Comparison of ENCODE assay signal across 29 cellular contexts in the genomic region with DNA sequence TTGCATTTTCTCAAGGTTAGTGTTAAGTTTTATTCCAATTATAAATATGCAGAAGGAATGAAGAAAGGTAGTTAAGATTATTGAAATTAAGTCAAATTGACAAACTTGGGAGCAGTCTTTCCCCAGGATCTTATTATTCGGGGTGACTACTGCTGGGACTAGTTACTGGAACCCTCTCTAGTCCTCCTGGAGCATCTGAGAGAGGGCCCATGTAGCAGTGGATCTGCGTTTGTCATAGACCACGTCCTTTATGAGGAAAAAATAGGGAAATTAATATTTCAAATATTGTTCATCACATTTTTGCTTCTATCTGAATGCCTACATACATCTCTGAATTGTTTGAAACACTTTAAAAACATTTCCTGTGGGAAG. TPM values are rescaled to one million over a fixed set of nuclear protein-coding genes. Genes with fewer than 3 reads are reported as not detected.
A peak's percentile ranks its signal among the peaks of the same experiment; 100 is the strongest.
DNase-seq lines count a peak whose midpoint lies in the region; ATAC-seq, FAIRE-seq and TF ChIP-seq lines count a peak whose summit lies in the region.
"Had no signal": no experiment of that assay in that cellular context is flagged by ENCODE, and none has a peak within 500 bp of the region (broad histone marks: within the 10 kb centered on the region; RNA-seq: fewer than 3 reads in every experiment).

No MANE protein-coding gene starts in this region.

- H3K27me3 ChIP-seq in GM23338 (ENCODE audit: insufficient read depth) (peaks cover 97% of the 10 kb centered on the region), neural progenitor cell (peaks cover 100% of the 10 kb centered on the region), SK-N-SH (ENCODE audit: insufficient read depth) (peaks cover 75% of the 10 kb centered on the region)

- no peaks in the 10 kb centered on the region for H3K36me3 ChIP-seq in GM23338 (ENCODE audit: insufficient read depth)
- H3K36me3 ChIP-seq in neural progenitor cell: no peaks in the 10 kb centered on the region
- no peaks in the 10 kb centered on the region for H3K36me3 ChIP-seq in SK-N-SH (replicated peaks in 1 of 2; ENCODE audit: control insufficient read depth in 1 of 2, insufficient read depth in 2 of 2, low read length in 1 of 2)
- H3K36me3 ChIP-seq: BE2C, BLaER1 had no signal

- no peak overlapping the region for H2AFZ ChIP-seq in GM23338
- H2AFZ ChIP-seq in neural progenitor cell (replicated peaks): no peak overlapping the region
- H2AFZ ChIP-seq in SK-N-SH (ENCODE audit: low read depth): no peak overlapping the region

- DNase-seq in A549 (ENCODE audit: low read depth in 1 of 2, low spot score in 1 of 2): no peak
- no peak for DNase-seq in GM23338 (ENCODE audit: low spot score)
- peak; percentile 63 for DNase-seq in cerebellar cortex (ENCODE audit: low spot score)
- no peak for DNase-seq in neural progenitor cell (ENCODE audit: low spot score)
- DNase-seq in SK-N-SH: no peak
- DNase-seq in NCI-H510A treated with DMSO at 0.1 percent for 48 hours (lab: John Stamatoyannopoulos, UW): no peak
- no peak for DNase-seq in NCI-H1105 (lab: John Stamatoyannopoulos, UW)
- DNase-seq: ACHN; BE2C; CD4-positive, alpha-beta memory T cell; CD4-positive, CD25-positive, alpha-beta regulatory T cell; CD8-positive, alpha-beta memory T cell; COR-L47; DMS 273 treated with DMSO at 0.1 percent for 48 hours; DMS153; DMS53; DMS79; DND-41; EL; GF-D8 had no signal

- TF ChIP-seq EP300 in A549 (IDR thresholded peaks at IDR 0.05) (no peak), SK-N-SH (IDR thresholded peaks at IDR 0.05; ENCODE audit: borderline replicate concordance in 1 of 2, low read depth in 1 of 2, low read length in 1 of 2) (no peak)

- H3K4me3 Mint-ChIP-seq in GM23338 (no peak overlapping the region), neural progenitor cell (peak overlapping the region; percentile 88)
- H3K4me3 Mint-ChIP-seq: CD4-positive, alpha-beta memory T cell; CD4-positive, CD25-positive, alpha-beta regulatory T cell; CD8-positive, alpha-beta memory T cell had no signal

- no peak for TF ChIP-seq POLR2A in A549 (IDR thresholded peaks at IDR 0.05; ENCODE audit: low read length)

- H3K4me1 Mint-ChIP-seq in GM23338 (peaks cover 32% of the 10 kb centered on the region), neural progenitor cell (peaks cover 64% of the 10 kb centered on the region)

- POLR2A ChIA-PET in A549 (lab: Yijun Ruan, JAX): no interaction called here
- POLR2A ChIA-PET in SK-N-SH (lab: Yijun Ruan, JAX): no interaction called here

- no peak for ATAC-seq in A549
- no peak for ATAC-seq in GM23338

- TF ChIP-seq CTCF in A549 (IDR thresholded peaks at IDR 0.05) (no peak), GM23338 (conservative IDR thresholded peaks at IDR 0.05; ENCODE audit: low read depth in 2 of 2) (no peak), neural progenitor cell (IDR thresholded peaks at IDR 0.05) (no peak), SK-N-SH (IDR thresholded peaks at IDR 0.05) (no peak)

- no peak overlapping the region for H3K27ac Mint-ChIP-seq in GM23338
- H3K27ac Mint-ChIP-seq in neural progenitor cell: peak overlapping the region; percentile 29
- H3K27ac Mint-ChIP-seq: CD14-positive monocyte; CD4-positive, alpha-beta memory T cell; CD8-positive, alpha-beta memory T cell had no signal

- H3F3A ChIP-seq in GM23338 (replicated peaks; ENCODE audit: low read depth) (peaks cover 10% of the 10 kb centered on the region; the same call in 1 of the 2 replicates), neural progenitor cell (ENCODE audit: low read depth) (peaks cover 27% of the 10 kb centered on the region), SK-N-SH (replicated peaks; ENCODE audit: insufficient read depth) (no peaks in the 10 kb centered on the region)

- H4K20me1 ChIP-seq in GM23338 (replicated peaks; ENCODE audit: insufficient read depth) (peaks cover 11% of the 10 kb centered on the region), neural progenitor cell (ENCODE audit: low read depth) (peaks cover 94% of the 10 kb centered on the region), SK-N-SH (ENCODE audit: insufficient read depth) (no peaks in the 10 kb centered on the region)

- H3K4me3 ChIP-seq in A549: no peak overlapping the region
- no peak overlapping the region for H3K4me3 ChIP-seq in GM23338
- no peak overlapping the region for H3K4me3 ChIP-seq in neural progenitor cell
- H3K4me3 ChIP-seq in SK-N-SH (ENCODE audit: low read depth in 2 of 2, low read length in 1 of 2): no peak overlapping the region
- H3K4me3 ChIP-seq: BLaER1 had no signal

- H3K4me2 ChIP-seq in A549 (no peak overlapping the region), GM23338 (no peak overlapping the region), neural progenitor cell (no peak overlapping the region), SK-N-SH (no peak overlapping the region)
- H3K4me2 ChIP-seq: BLaER1 had no signal

- H3K9me2 ChIP-seq in GM23338 (ENCODE audit: insufficient read depth) (no peaks in the 10 kb centered on the region), SK-N-SH (no peaks in the 10 kb centered on the region)

- no peak for FAIRE-seq in A549 (lab: Jason Lieb, UNC)
- FAIRE-seq: G401.6, GM12891, GM19239 had no signal

- TF ChIP-seq RAD21 in A549 (conservative IDR thresholded peaks at IDR 0.05 in 1 of 2, IDR thresholded peaks at IDR 0.05 in 1 of 2) (no peak), SK-N-SH (IDR thresholded peaks at IDR 0.05; ENCODE audit: low read length) (no peak)

- CTCF ChIA-PET in A549 (lab: Yijun Ruan, JAX) (no interaction called here), SK-N-SH (lab: Yijun Ruan, JAX) (interaction anchor here (0.8 to 1.6 kb wide), 5 partner anchors 15 to 126 kb away, joined by 3 to 5 read pairs (median 3); no protein-coding TSS in a partner anchor)

- H3K36me3 Mint-ChIP-seq in GM23338 (ENCODE audit: low read depth) (no peaks in the 10 kb centered on the region), neural progenitor cell (peaks cover 22% of the 10 kb centered on the region)
- H3K36me3 Mint-ChIP-seq: CD4-positive, alpha-beta memory T cell; CD4-positive, CD25-positive, alpha-beta regulatory T cell; CD8-positive, alpha-beta memory T cell had no signal

- H3K4me1 ChIP-seq in A549 (no peaks in the 10 kb centered on the region), GM23338 (ENCODE audit: insufficient read depth) (peaks cover 33% of the 10 kb centered on the region), neural progenitor cell (no peaks in the 10 kb centered on the region), SK-N-SH (ENCODE audit: control insufficient read depth in 1 of 2, insufficient read depth in 2 of 2, low read depth in 1 of 2, low read length in 1 of 2) (no peaks in the 10 kb centered on the region)
- H3K4me1 ChIP-seq: BE2C had no signal

- H3K9ac ChIP-seq in neural progenitor cell (no peak overlapping the region), SK-N-SH (no peak overlapping the region)
- H3K9ac ChIP-seq: BLaER1 had no signal

- H3K79me2 ChIP-seq in GM23338 (replicated peaks; ENCODE audit: insufficient read depth) (no peaks in the 10 kb centered on the region), neural progenitor cell (ENCODE audit: low read depth) (no peaks in the 10 kb centered on the region), SK-N-SH (ENCODE audit: insufficient read depth) (no peaks in the 10 kb centered on the region)

- H3K9me3 ChIP-seq in A549: no peaks in the 10 kb centered on the region
- H3K9me3 ChIP-seq in neural progenitor cell (ENCODE audit: low read depth): no peaks in the 10 kb centered on the region
- H3K9me3 ChIP-seq in SK-N-SH: no peaks in the 10 kb centered on the region
- H3K9me3 ChIP-seq: BE2C, BLaER1 had no signal

- H3K9me3 Mint-ChIP-seq in GM23338: no peaks in the 10 kb centered on the region
- H3K9me3 Mint-ChIP-seq in neural progenitor cell: no peaks in the 10 kb centered on the region

- no peak overlapping the region for H3K27ac ChIP-seq in A549
- no peak overlapping the region for H3K27ac ChIP-seq in GM23338 (ENCODE audit: low read depth)
- no peak overlapping the region for H3K27ac ChIP-seq in neural progenitor cell
- no peak overlapping the region for H3K27ac ChIP-seq in SK-N-SH (ENCODE audit: low read depth in 2 of 2, low read length in 1 of 2)
- H3K27ac ChIP-seq: 22Rv1, BLaER1 had no signal

- 1% methylated on average over 3 of the region's 3 CpGs for WGBS in A549 (ENCODE audit: missing lambda C conversion rate)
- 2% methylated on average over 3 of the region's 3 CpGs for WGBS in SK-N-SH (ENCODE audit: low lambda C conversion rate)

- peaks cover 95% of the 10 kb centered on the region for H3K27me3 Mint-ChIP-seq in GM23338 (ENCODE audit: insufficient read depth, low read depth, poor library complexity)
- H3K27me3 Mint-ChIP-seq in neural progenitor cell (ENCODE audit: insufficient read depth, low read depth): peaks cover 38% of the 10 kb centered on the region

TF ChIP-seq in A549, 52 proteins besides CTCF, POLR2A, EP300 and RAD21 (continues in another document):
- TF ChIP-seq CHD2 (IDR thresholded peaks at IDR 0.05; ENCODE audit: low read length, partially characterized antibody): no peak

TF ChIP-seq in GM23338, 12 proteins besides CTCF, POLR2A, EP300 and RAD21 (continues in another document):
- no peak for TF ChIP-seq STAT1 (IDR thresholded peaks at IDR 0.05; ENCODE audit: unreplicated experiment)

TF ChIP-seq in SK-N-SH, 30 proteins besides CTCF, POLR2A, EP300 and RAD21 (continues in another document):
- no peak for TF ChIP-seq GATA2 (CRISPR knock-in tag; IDR thresholded peaks at IDR 0.05)

RNA-seq across cellular contexts. Expression of gene CNPY1, which starts 41.0 kb away (rescaled TPM):
- not detected in 2 replicates for polyA plus RNA-seq in A549 (2011; rRNA removed)
- not detected in 2 replicates for polyA plus RNA-seq in A549 (2012; cell fraction: cytosol; rRNA removed)
- not detected in 2 replicates for polyA plus RNA-seq in A549 (2012; cell fraction: nucleus; rRNA removed)
- polyA plus RNA-seq in A549 (2017; fragmentation: RNase III; extraction: RNeasy Plus Mini Kit Qiagen cat#74134 plus additional on column Dnase treatment): not detected in 3 replicates
- not detected in 2 replicates for polyA minus RNA-seq in A549 (2011; rRNA and poly(A)+ RNA removed)
- 0.31 TPM in 1 of 2 replicates, not detected in the other for total RNA-seq in GM23338 (2014; rRNA removed; shearing (Covaris generic))
- not detected in 2 replicates for polyA plus RNA-seq in GM23338 (2016; fragmentation: Nextera tagmentation; extraction: Ambion mirVana)
- not detected in 2 replicates for total RNA-seq in neural progenitor cell (ENCODE audit: low replicate concordance)
- polyA plus RNA-seq in SK-N-SH (2012; rRNA removed): not detected in 2 replicates
- not detected in 2 replicates for polyA plus RNA-seq in SK-N-SH (2012; cell fraction: cytosol; rRNA removed)
- polyA plus RNA-seq in SK-N-SH (2012; cell fraction: nucleus; rRNA removed): not detected in 2 replicates
- total RNA-seq: A172; A673; CD4-positive, alpha-beta memory T cell; CD4-positive, CD25-positive, alpha-beta regulatory T cell; CD8-positive, alpha-beta memory T cell had no signal
- polyA plus RNA-seq: AG04450; CD14-positive monocyte; CD4-positive, alpha-beta memory T cell; CD4-positive, CD25-positive, alpha-beta regulatory T cell; CD8-positive, alpha-beta memory T cell had no signal

RNA-seq across cellular contexts. Expression of gene EN2, which starts 47.5 kb away (rescaled TPM):
- polyA plus RNA-seq in A549 (2011; rRNA removed) (0.33 and 0.53 TPM in 2 replicates), A549 (2017; fragmentation: RNase III; extraction: RNeasy Plus Mini Kit Qiagen cat#74134 plus additional on column Dnase treatment) (0.51 to 0.62 TPM (median 0.54 TPM) in 3 replicates), GM23338 (2016; fragmentation: Nextera tagmentation; extraction: Ambion mirVana) (not detected in 2 replicates), SK-N-SH (2012; rRNA removed) (0.02 TPM in 1 of 2 replicates, not detected in the other)
- 0.61 and 0.76 TPM in 2 replicates for polyA plus RNA-seq in A549 (2012; cell fraction: cytosol; rRNA removed)
- polyA plus RNA-seq in A549 (2012; cell fraction: nucleus; rRNA removed): 0.44 and 0.52 TPM in 2 replicates
- polyA minus RNA-seq in A549 (2011; rRNA and poly(A)+ RNA removed): 0.21 and 0.63 TPM in 2 replicates
- total RNA-seq in GM23338 (2014; rRNA removed; shearing (Covaris generic)): not detected in 2 replicates
- total RNA-seq in neural progenitor cell (ENCODE audit: low replicate concordance): not detected in 2 replicates
- 0.01 TPM in 1 of 2 replicates, not detected in the other for polyA plus RNA-seq in SK-N-SH (2012; cell fraction: cytosol; rRNA removed)
- polyA plus RNA-seq in SK-N-SH (2012; cell fraction: nucleus; rRNA removed): 0.01 TPM in 1 of 2 replicates, not detected in the other
- total RNA-seq: A172; A673; CD4-positive, alpha-beta memory T cell; CD4-positive, CD25-positive, alpha-beta regulatory T cell; CD8-positive, alpha-beta memory T cell had no signal
- polyA plus RNA-seq: AG04450; CD14-positive monocyte; CD4-positive, alpha-beta memory T cell; CD4-positive, CD25-positive, alpha-beta regulatory T cell; CD8-positive, alpha-beta memory T cell had no signal
